1 cellular context compared by ENCODE assay signal in genomic region chr3:148227534-148227933, GRCh38.
TF ChIP-seq lines count a peak whose summit lies in the region.

No MANE protein-coding gene starts in this region.

TF ChIP-seq in WTC11, 78 proteins besides CTCF, POLR2A, EP300 and RAD21 (continued from another document):
- no peak for TF ChIP-seq ZNF121 (CRISPR knock-in tag; IDR thresholded peaks at IDR 0.05)
- no peak for TF ChIP-seq TP53 (CRISPR knock-in tag; IDR thresholded peaks at IDR 0.05)
- TF ChIP-seq GRHL2 (CRISPR knock-in tag; IDR thresholded peaks at IDR 0.05; ENCODE audit: insufficient replicate concordance, severe bottlenecking): no peak
- TF ChIP-seq OVOL2 (CRISPR knock-in tag; IDR thresholded peaks at IDR 0.05; ENCODE audit: borderline replicate concordance): no peak
- no peak for TF ChIP-seq ETV6 (CRISPR knock-in tag; IDR thresholded peaks at IDR 0.05)
- no peak for TF ChIP-seq NFE2L1 (CRISPR knock-in tag; IDR thresholded peaks at IDR 0.05)
- no peak for TF ChIP-seq NFATC4 (CRISPR knock-in tag; IDR thresholded peaks at IDR 0.05)
- no peak for TF ChIP-seq RELA (CRISPR knock-in tag; IDR thresholded peaks at IDR 0.05; ENCODE audit: borderline replicate concordance)
- no peak for TF ChIP-seq AR (CRISPR knock-in tag; IDR thresholded peaks at IDR 0.05)
- no peak for TF ChIP-seq NR3C1 (CRISPR knock-in tag; conservative IDR thresholded peaks at IDR 0.05; ENCODE audit: low read depth)
- TF ChIP-seq ZNF423 (CRISPR knock-in tag; IDR thresholded peaks at IDR 0.05): no peak
- no peak for TF ChIP-seq ZMAT4 (CRISPR knock-in tag; IDR thresholded peaks at IDR 0.05)
